In genomic region chr3:49792371-49793150, GRCh38 we compare ENCODE assay signal across 25 cellular contexts. TPM values are rescaled to one million over a fixed set of nuclear protein-coding genes. Genes with fewer than 3 reads are reported as not detected.
DNase-seq lines count a peak whose midpoint lies in the region; ATAC-seq, FAIRE-seq and TF ChIP-seq lines count a peak whose summit lies in the region.
"Had no signal": no experiment of that assay in that cellular context is flagged by ENCODE, and none has a peak within 500 bp of the region (broad histone marks: within the 10 kb centered on the region; RNA-seq: fewer than 3 reads in every experiment).

No MANE protein-coding gene starts in this region.

- H3K4ac ChIP-seq in H9 (ENCODE audit: low read depth, low read length) = no peak overlapping the region

- no peaks in the 10 kb centered on the region for H3K23me2 ChIP-seq in H9 (ENCODE audit: insufficient read length, low read depth, low read length, poor library complexity, severe bottlenecking)

- no peak overlapping the region for H4K91ac ChIP-seq in H9 (ENCODE audit: insufficient read length, low read depth, low read length)

- intact Hi-C loops in kidney (cut with DNase I) = no loop called here

- H3K4me1 Mint-ChIP-seq in chondrocyte (ENCODE audit: low read depth) = no peaks in the 10 kb centered on the region
- peaks cover 3 to 13% of the 10 kb centered on the region in 2 experiments; a peak in 3 of 4 replicates for H3K4me1 Mint-ChIP-seq in H9
- H3K4me1 Mint-ChIP-seq: GM23338 had no signal

- no peaks in the 10 kb centered on the region for H3K9me3 ChIP-seq in osteoblast (ENCODE audit: low read depth, low read length)
- no peaks in the 10 kb centered on the region for H3K9me3 ChIP-seq in kidney (ENCODE audit: control insufficient read depth in 1 of 2, low read length in 2 of 2)
- no peaks in the 10 kb centered on the region for H3K9me3 ChIP-seq in H9 (ENCODE audit: control insufficient read depth, low read depth, low read length)
- no peaks in the 10 kb centered on the region for H3K9me3 ChIP-seq in gastroesophageal sphincter

- no peak for TF ChIP-seq CTCF in chondrocyte (IDR thresholded peaks at IDR 0.05)
- no peak for TF ChIP-seq CTCF in osteoblast (IDR thresholded peaks at IDR 0.05; ENCODE audit: extremely low read depth, low read depth, low read length)
- TF ChIP-seq CTCF in kidney (IDR thresholded peaks at IDR 0.05; ENCODE audit: borderline replicate concordance, extremely low read depth, insufficient read depth) = no peak
- TF ChIP-seq CTCF in H9 (conservative IDR thresholded peaks at IDR 0.05) = no peak
- no peak for TF ChIP-seq CTCF in gastroesophageal sphincter (IDR thresholded peaks at IDR 0.05)

- H3K27me3 Mint-ChIP-seq in chondrocyte (ENCODE audit: low read depth) (no peaks in the 10 kb centered on the region), H9 (ENCODE audit: low read depth) (peaks cover 8% of the 10 kb centered on the region)
- H3K27me3 Mint-ChIP-seq: B cell, IgD-negative memory B cell had no signal

- no peak overlapping the region for H2BK120ac ChIP-seq in H9 (ENCODE audit: low read depth, low read length, poor library complexity, severe bottlenecking)

- no peak overlapping the region for H2BK20ac ChIP-seq in H9 (ENCODE audit: low read depth, low read length, poor library complexity, severe bottlenecking)

- H3K14ac ChIP-seq in H9 (ENCODE audit: insufficient read depth, low read length) = no peak overlapping the region

- no peak overlapping the region for H2BK12ac ChIP-seq in H9 (ENCODE audit: insufficient read length, low read depth, low read length)

- H3K18ac ChIP-seq in H9 (ENCODE audit: insufficient read length, low read depth, low read length) = no peak overlapping the region

- no peak for TF ChIP-seq POLR2A in gastroesophageal sphincter (IDR thresholded peaks at IDR 0.05)

- H3K27ac ChIP-seq in osteoblast (ENCODE audit: low read depth, low read length) = no peak overlapping the region
- no peak overlapping the region for H3K27ac ChIP-seq in kidney (ENCODE audit: low read depth in 2 of 2, low read length in 2 of 2)
- no peak overlapping the region for H3K27ac ChIP-seq in H9 (ENCODE audit: insufficient read length, low read depth, low read length)
- H3K27ac ChIP-seq in gastroesophageal sphincter = no peak overlapping the region
- H3K27ac ChIP-seq: PC-9, SK-N-MC had no signal

- H3K79me2 ChIP-seq in osteoblast (ENCODE audit: insufficient read depth, low read length) (no peaks in the 10 kb centered on the region), H9 (ENCODE audit: insufficient read depth, low read length) (no peaks in the 10 kb centered on the region)

- H3K9me3 Mint-ChIP-seq in chondrocyte (ENCODE audit: low read depth) = no peaks in the 10 kb centered on the region
- H3K9me3 Mint-ChIP-seq in H9 = no peaks in the 10 kb centered on the region
- H3K9me3 Mint-ChIP-seq: GM23338, IgD-negative memory B cell had no signal

- H3K4me3 ChIP-seq in osteoblast (ENCODE audit: insufficient read depth, low read length) (no peak overlapping the region), kidney (ENCODE audit: low read length in 2 of 2) (no peak overlapping the region), gastroesophageal sphincter (no peak overlapping the region)
- H3K4me3 ChIP-seq: GM23338, PC-9, SK-N-MC had no signal

- H2BK15ac ChIP-seq in H9 (ENCODE audit: low read depth, low read length) = no peak overlapping the region

- H3K36me3 ChIP-seq in osteoblast (ENCODE audit: insufficient read depth, low read length) (no peaks in the 10 kb centered on the region), kidney (ENCODE audit: control insufficient read depth in 1 of 2, insufficient read depth in 2 of 2, low read length in 2 of 2) (no peaks in the 10 kb centered on the region), gastroesophageal sphincter (no peaks in the 10 kb centered on the region)

- no peaks in the 10 kb centered on the region for H3K79me1 ChIP-seq in H9 (ENCODE audit: insufficient read depth, low read depth, low read length, poor library complexity, severe bottlenecking)

- no peak overlapping the region for H3K23ac ChIP-seq in H9 (ENCODE audit: insufficient read length, low read depth, low read length)

- H3K4me1 ChIP-seq in osteoblast (ENCODE audit: insufficient read depth, low read length) (no peaks in the 10 kb centered on the region), kidney (ENCODE audit: control insufficient read depth in 1 of 2, insufficient read depth in 1 of 2, low read depth in 1 of 2, low read length in 2 of 2) (no peaks in the 10 kb centered on the region), H9 (ENCODE audit: insufficient read depth, low read length) (no peaks in the 10 kb centered on the region), gastroesophageal sphincter (no peaks in the 10 kb centered on the region)

- H3K27ac Mint-ChIP-seq in chondrocyte (ENCODE audit: unreplicated experiment) (no peak overlapping the region), H9 (no peak overlapping the region)
- H3K27ac Mint-ChIP-seq: B cell, GM23338, IgD-negative memory B cell had no signal

- no peak overlapping the region for H3K56ac ChIP-seq in H9 (ENCODE audit: insufficient read length, low read depth, low read length)

- H2BK5ac ChIP-seq in H9 (ENCODE audit: insufficient read length, low read length) = no peak overlapping the region

- no peak overlapping the region for H2AK5ac ChIP-seq in H9 (ENCODE audit: insufficient read length, low read length)

- H3K9ac ChIP-seq in kidney (ENCODE audit: low read length in 2 of 2) (no peak overlapping the region), H9 (ENCODE audit: extremely low read depth, insufficient read length, low read length) (no peak overlapping the region)

- H4K20me1 ChIP-seq in osteoblast (ENCODE audit: insufficient read depth, low read length) = no peaks in the 10 kb centered on the region
- H4K20me1 ChIP-seq in H9 (ENCODE audit: control insufficient read depth, insufficient read depth, insufficient read length) = no peaks in the 10 kb centered on the region

- WGBS in H9 (ENCODE audit: extremely low coverage, insufficient read length, low lambda C conversion rate) = no CpG with 5 or more reads among the region's 10 CpGs
- WGBS in gastroesophageal sphincter (ENCODE audit: low coverage in 1 of 2), 2 donors = 90 to 100% methylated on average over 3 of the region's 10 CpGs

- TF ChIP-seq EP300 in gastroesophageal sphincter (IDR thresholded peaks at IDR 0.05) = no peak

- no peak overlapping the region for H3K4me3 Mint-ChIP-seq in chondrocyte (ENCODE audit: unreplicated experiment)
- H3K4me3 Mint-ChIP-seq in H9 = no peak overlapping the region
- H3K4me3 Mint-ChIP-seq: B cell, CD14-positive monocyte, GM23338 had no signal

- ATAC-seq in gastroesophageal sphincter = no peak
- ATAC-seq: GM23338, HCT116 had no signal

- no peak overlapping the region for H4K8ac ChIP-seq in H9 (replicated peaks; ENCODE audit: insufficient read length, low read depth, low read length)

- DNase-seq in activated T-cell treated with anti-CD3 and anti-CD28 coated beads, Interleukin-2, amount 50 U/mL, for 1 hour = peak; percentile 8
- DNase-seq in activated T-cell treated with anti-CD3 and anti-CD28 coated beads, Interleukin-2, amount 50 U/mL, for 48 hours = no peak
- DNase-seq in chondrocyte (ENCODE audit: low spot score) (peak; percentile 57), osteoblast (ENCODE audit: insufficient read length, low spot score, missing footprints) (peak; percentile 76), kidney (no peak), H9 (no peak)
- DNase-seq: EL, GF-D8, NCI-H1105 treated with DMSO at 0.1 percent for 48 hours, NCI-H2029 treated with DMSO at 0.1 percent for 48 hours, NCI-H226, NCI-H510A treated with DMSO at 0.1 percent for 48 hours, NCI-H748 treated with DMSO at 0.1 percent for 48 hours, PC-9, RPMI8226, SHP77 treated with DMSO at 0.1 percent for 48 hours had no signal

- no peak overlapping the region for H2AFZ ChIP-seq in osteoblast (ENCODE audit: low read length)
- no peak overlapping the region for H2AFZ ChIP-seq in H9 (ENCODE audit: low read length)
- H2AFZ ChIP-seq: GM23338, PC-9 had no signal

- FAIRE-seq in kidney (lab: Jason Lieb, UNC) = no peak
- FAIRE-seq: A204.1 had no signal

- H3T11ph ChIP-seq in H9 (ENCODE audit: low read length) = no peak overlapping the region

- H3K36me3 Mint-ChIP-seq in chondrocyte (ENCODE audit: low read depth) (no peaks in the 10 kb centered on the region), H9 (ENCODE audit: insufficient read depth in 1 of 3, low read depth in 3 of 3) (no peaks in the 10 kb centered on the region)
- H3K36me3 Mint-ChIP-seq: CD14-positive monocyte, IgD-negative memory B cell had no signal

- H3K27me3 ChIP-seq in osteoblast (ENCODE audit: insufficient read depth, low read length) (peaks cover 5% of the 10 kb centered on the region), H9 (ENCODE audit: insufficient read depth, low read length) (no peaks in the 10 kb centered on the region; the same call in none of the 2 replicates), gastroesophageal sphincter (no peaks in the 10 kb centered on the region)

- no peak overlapping the region for H3K4me2 ChIP-seq in osteoblast (ENCODE audit: insufficient read depth, low read length)
- no peak overlapping the region for H3K4me2 ChIP-seq in H9 (ENCODE audit: insufficient read depth, insufficient read length, low read length)
- H3K4me2 ChIP-seq: GM23338, PC-9 had no signal

- H4K5ac ChIP-seq in H9 (ENCODE audit: insufficient read length, low read depth, low read length) = no peak overlapping the region

RNA-seq across cellular contexts. Expression of gene IP6K1, which starts 6.2 kb away (rescaled TPM):
- total RNA-seq in chondrocyte (38.9 to 44.4 TPM (median 40.1 TPM) in 3 replicates), osteoblast (46.9 and 48.5 TPM in 2 replicates), kidney (49.6 TPM), H9 (2021) (42.0 and 42.2 TPM in 2 replicates), gastroesophageal sphincter (10 to 100 TPM; 37.8 to 64.9 (median 43.5) TPM)
- 21.7 TPM for polyA plus RNA-seq in kidney (ENCODE audit: insufficient read depth, low read depth, low replicate concordance)

RNA-seq across cellular contexts. Expression of gene CDHR4, which starts 7.1 kb away (rescaled TPM):
- total RNA-seq in chondrocyte (not detected in 3 replicates), osteoblast (under 0.01 TPM in 1 of 2 replicates, not detected in the other), kidney (0.54 TPM), H9 (2021) (not detected in 2 replicates), gastroesophageal sphincter (under 1 TPM in 1 of 4 donors, not detected in 3; 0.40 TPM)
- polyA plus RNA-seq in kidney (ENCODE audit: insufficient read depth, low read depth, low replicate concordance) = not detected
- total RNA-seq: HT1080 had no signal
- polyA plus RNA-seq: CD14-positive monocyte, IgD-negative memory B cell had no signal

RNA-seq across cellular contexts. Expression of gene INKA1, which starts 10.5 kb away (rescaled TPM):
- total RNA-seq in chondrocyte (4.1 to 7.9 TPM (median 7.9 TPM) in 3 replicates), osteoblast (5.8 and 6.5 TPM in 2 replicates), kidney (6.3 TPM), H9 (2021) (1.2 and 1.4 TPM in 2 replicates), gastroesophageal sphincter (1 to 10 TPM; 1.3 to 3.4 (median 3.1) TPM)
- polyA plus RNA-seq in kidney (ENCODE audit: insufficient read depth, low read depth, low replicate concordance) = 9.1 TPM
- total RNA-seq: PC-9 had no signal

RNA-seq across cellular contexts. Expression of gene UBA7, which starts 21.2 kb away (rescaled TPM):
- total RNA-seq in chondrocyte = 25.6 to 45.3 TPM (median 26.3 TPM) in 3 replicates
- total RNA-seq in osteoblast = 76.7 and 81.3 TPM in 2 replicates
- 102 TPM for total RNA-seq in kidney
- polyA plus RNA-seq in kidney (ENCODE audit: insufficient read depth, low read depth, low replicate concordance) = 29.8 TPM
- 0.85 and 1.0 TPM in 2 replicates for total RNA-seq in H9 (2021)
- 10 to 100 TPM; 16.2 to 62.7 (median 31.1) TPM for total RNA-seq in gastroesophageal sphincter

Comparison
In these comparisons a context has a peak if more than half of its experiments do, and no peak if none do; other contexts are left out.
1. DNase-seq: peak in activated T-cell treated with anti-CD3 and anti-CD28 coated beads, Interleukin-2, amount 50 U/mL, for 1 hour (single experiment), chondrocyte (single experiment) and osteoblast (single experiment); none in activated T-cell treated with anti-CD3 and anti-CD28 coated beads, Interleukin-2, amount 50 U/mL, for 48 hours (0 of 2), kidney (single experiment) and H9 (single experiment).